In the genomic region with DNA sequence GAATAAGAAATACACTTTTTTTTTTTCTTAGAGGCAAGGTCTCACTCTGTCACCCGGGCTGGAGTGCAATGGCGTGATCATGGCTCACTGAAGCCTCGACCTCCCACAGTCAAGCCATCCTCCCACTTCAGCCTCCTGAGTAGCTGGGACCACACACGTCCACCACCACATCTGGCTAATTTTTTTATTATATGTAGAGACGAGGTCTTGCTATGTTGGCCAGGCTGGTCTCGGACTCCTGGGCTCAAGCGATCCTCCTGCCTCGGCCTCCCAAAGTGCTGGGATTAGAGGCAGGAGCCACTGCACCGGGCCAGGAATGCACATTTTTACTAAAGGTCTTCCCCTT, we compare ENCODE assay signal across 8 cellular contexts. TPM values are rescaled to one million over a fixed set of nuclear protein-coding genes. Genes with fewer than 3 reads are reported as not detected.
DNase-seq lines count a peak whose midpoint lies in the region; ATAC-seq and TF ChIP-seq lines count a peak whose summit lies in the region.

No MANE protein-coding gene starts in this region.

- H3K4me1 ChIP-seq in right lobe of liver = peaks cover 0 to 32% (median 16%) of the 10 kb centered on the region in 4 donors
- H3K4me1 ChIP-seq in thoracic aorta (ENCODE audit: control insufficient read depth in 1 of 2, low read depth in 2 of 2) = peaks cover 40 to 55% of the 10 kb centered on the region in 2 donors

- peak overlapping the region; percentile 95 for H3K4me3 Mint-ChIP-seq in activated CD4-positive, alpha-beta T cell treated with anti-CD3 and anti-CD28 coated beads, Interleukin-2, amount 10 ng/mL, durations not matched to agents 24 days and 14 days
- H3K4me3 Mint-ChIP-seq in activated naive CD8-positive, alpha-beta T cell treated with anti-CD3 and anti-CD28 coated beads, Interleukin-2, amount 50 U/mL, for 24 hours = peak overlapping the region; percentile 92

- intact Hi-C loops in activated CD4-positive, alpha-beta T cell treated with anti-CD3 and anti-CD28 coated beads, Interleukin-2, amount 10 ng/mL, durations not matched to agents 24 days and 14 days (cut with micrococcal nuclease) = loop anchor here (5.0 kb wide), 2 partner anchors 378 to 782 kb away; partner anchors contain the start of genes POLR1A and PTCD3
- intact Hi-C loops in right lobe of liver (cut with DNase I) = no loop called here

- DNase-seq in activated CD4-positive, alpha-beta T cell treated with anti-CD3 and anti-CD28 coated beads, Interleukin-2, amount 10 ng/mL, durations not matched to agents 24 days and 14 days = no peak
- DNase-seq in activated CD4-positive, alpha-beta T cell treated with anti-CD3 and anti-CD28 coated beads, Interleukin-2, amount 50 U/mL, for 4 hours = no peak
- no peak for DNase-seq in activated naive CD8-positive, alpha-beta T cell treated with anti-CD3 and anti-CD28 coated beads, Interleukin-2, amount 50 U/mL, for 24 hours
- DNase-seq in right lobe of liver (no peak), thoracic aorta (ENCODE audit: low spot score) (no peak), SW 1271 (lab: John Stamatoyannopoulos, UW) (no peak), NCI-H1694 (lab: John Stamatoyannopoulos, UW) (no peak)
- DNase-seq in activated CD4-positive, CD25-positive, alpha-beta regulatory T cell (lab: John Stamatoyannopoulos, UW) = no peak

- H3K27ac ChIP-seq in right lobe of liver (peak overlapping the region; percentile 85 to 96 (median 92)), thoracic aorta (no peak overlapping the region)

- TF ChIP-seq CTCF in right lobe of liver (IDR thresholded peaks at IDR 0.05) (no peak), thoracic aorta (IDR thresholded peaks at IDR 0.05) (no peak)

- peaks cover 51% of the 10 kb centered on the region for H3K4me1 Mint-ChIP-seq in activated CD4-positive, alpha-beta T cell treated with anti-CD3 and anti-CD28 coated beads, Interleukin-2, amount 10 ng/mL, durations not matched to agents 24 days and 14 days
- H3K4me1 Mint-ChIP-seq in activated naive CD8-positive, alpha-beta T cell treated with anti-CD3 and anti-CD28 coated beads, Interleukin-2, amount 50 U/mL, for 24 hours = peaks cover 61% of the 10 kb centered on the region

- 32% methylated on average over 9 of the region's 9 CpGs for WGBS in right lobe of liver (ENCODE audit: insufficient coverage, low coverage, low lambda C conversion rate, missing lambda C conversion rate)

- no peaks in the 10 kb centered on the region for H3K27me3 Mint-ChIP-seq in activated CD4-positive, alpha-beta T cell treated with anti-CD3 and anti-CD28 coated beads, Interleukin-2, amount 10 ng/mL, durations not matched to agents 24 days and 14 days
- no peaks in the 10 kb centered on the region for H3K27me3 Mint-ChIP-seq in activated naive CD8-positive, alpha-beta T cell treated with anti-CD3 and anti-CD28 coated beads, Interleukin-2, amount 50 U/mL, for 24 hours

- TF ChIP-seq POLR2A in right lobe of liver (IDR thresholded peaks at IDR 0.05) = no peak

- peaks cover 0 to 41% (median 20%) of the 10 kb centered on the region in 4 donors for H3K36me3 ChIP-seq in right lobe of liver
- peaks cover 35% of the 10 kb centered on the region for H3K36me3 ChIP-seq in thoracic aorta

- no peaks in the 10 kb centered on the region for H3K9me3 ChIP-seq in right lobe of liver
- H3K9me3 ChIP-seq in thoracic aorta = no peaks in the 10 kb centered on the region

- H3K27ac Mint-ChIP-seq in activated CD4-positive, alpha-beta T cell treated with anti-CD3 and anti-CD28 coated beads, Interleukin-2, amount 10 ng/mL, durations not matched to agents 24 days and 14 days = peak overlapping the region; percentile 31
- H3K27ac Mint-ChIP-seq in activated naive CD8-positive, alpha-beta T cell treated with anti-CD3 and anti-CD28 coated beads, Interleukin-2, amount 50 U/mL, for 24 hours = peak overlapping the region; percentile 98

- H3K9me3 Mint-ChIP-seq in activated CD4-positive, alpha-beta T cell treated with anti-CD3 and anti-CD28 coated beads, Interleukin-2, amount 10 ng/mL, durations not matched to agents 24 days and 14 days = no peaks in the 10 kb centered on the region
- no peaks in the 10 kb centered on the region for H3K9me3 Mint-ChIP-seq in activated naive CD8-positive, alpha-beta T cell treated with anti-CD3 and anti-CD28 coated beads, Interleukin-2, amount 50 U/mL, for 24 hours

- H3K27me3 ChIP-seq in right lobe of liver (no peaks in the 10 kb centered on the region), thoracic aorta (replicated peaks; ENCODE audit: insufficient read depth) (no peaks in the 10 kb centered on the region)

- peaks cover 72% of the 10 kb centered on the region for H3K36me3 Mint-ChIP-seq in activated CD4-positive, alpha-beta T cell treated with anti-CD3 and anti-CD28 coated beads, Interleukin-2, amount 10 ng/mL, durations not matched to agents 24 days and 14 days (ENCODE audit: low read depth)
- H3K36me3 Mint-ChIP-seq in activated naive CD8-positive, alpha-beta T cell treated with anti-CD3 and anti-CD28 coated beads, Interleukin-2, amount 50 U/mL, for 24 hours (ENCODE audit: low read depth) = peaks cover 70% of the 10 kb centered on the region

- H3K4me3 ChIP-seq in right lobe of liver = peak overlapping the region; percentile 74 to 79 (median 78)
- H3K4me3 ChIP-seq in thoracic aorta = peak overlapping the region; percentile 84

- no peak for ATAC-seq in activated naive CD8-positive, alpha-beta T cell treated with anti-CD3 and anti-CD28 coated beads, Interleukin-2, amount 50 U/mL, for 24 hours
- no peak for ATAC-seq in right lobe of liver
- no peak for ATAC-seq in thoracic aorta (ENCODE audit: insufficient number of reproducible peaks, low FRiP score, low read depth)

RNA-seq across cellular contexts. Expression of gene TGOLN2, which starts 2.4 kb away (rescaled TPM):
- total RNA-seq in activated CD4-positive, alpha-beta T cell treated with anti-CD3 and anti-CD28 coated beads, Interleukin-2, amount 10 ng/mL, durations not matched to agents 24 days and 14 days = 89.6 and 94.1 TPM in 2 replicates
- total RNA-seq in right lobe of liver = 100 to 1,000 TPM in 5 of 6 experiments, 10 to 100 TPM in 1; 85.7 to 153 (median 121) TPM
- total RNA-seq in thoracic aorta = 100 to 1,000 TPM; 152 to 175 TPM

RNA-seq across cellular contexts. Expression of gene RETSAT, which starts 28.9 kb away (rescaled TPM):
- total RNA-seq in activated CD4-positive, alpha-beta T cell treated with anti-CD3 and anti-CD28 coated beads, Interleukin-2, amount 10 ng/mL, durations not matched to agents 24 days and 14 days = 21.0 and 25.0 TPM in 2 replicates
- total RNA-seq in right lobe of liver (100 to 1,000 TPM in 4 of 6 experiments, 10 to 100 TPM in 2; 70.3 to 112 (median 105) TPM), thoracic aorta (10 to 100 TPM; 37.4 to 44.3 TPM)

RNA-seq across cellular contexts. Expression of gene ELMOD3, which starts 29.1 kb away (rescaled TPM):
- 16.7 and 18.2 TPM in 2 replicates for total RNA-seq in activated CD4-positive, alpha-beta T cell treated with anti-CD3 and anti-CD28 coated beads, Interleukin-2, amount 10 ng/mL, durations not matched to agents 24 days and 14 days
- 10 to 100 TPM in 3 of 6 experiments, 1 to 10 TPM in 3; 7.4 to 12.8 (median 9.5) TPM for total RNA-seq in right lobe of liver
- total RNA-seq in thoracic aorta = 10 to 100 TPM; 21.4 to 38.7 TPM

Comparison
In these comparisons a context has a peak if more than half of its experiments do, and no peak if none do; other contexts are left out.
1. H3K27ac ChIP-seq: peak in right lobe of liver (3 of 3); none in thoracic aorta (0 of 2).